Comparison of ENCODE assay signal across 1 cellular context in genomic region chr18:34928068-34928753, GRCh38.
A peak's percentile ranks its signal among the peaks of the same experiment; 100 is the strongest.
TF ChIP-seq lines count a peak whose summit lies in the region.

No MANE protein-coding gene starts in this region.

TF ChIP-seq in HepG2, 621 proteins besides CTCF, POLR2A, EP300 and RAD21 (continued from another document and continues in another):
- no peak for TF ChIP-seq USF2 (IDR thresholded peaks at IDR 0.05; ENCODE audit: low read depth, low read length)
- TF ChIP-seq USF2 (CRISPR knock-in tag; IDR thresholded peaks at IDR 0.05; ENCODE audit: borderline replicate concordance): no peak
- no peak for TF ChIP-seq FOXA1 (IDR thresholded peaks at IDR 0.05)
- TF ChIP-seq FOXA1 (CRISPR knock-in tag; IDR thresholded peaks at IDR 0.05): peak; percentile 37
- 0 out of 2 replicates have a peak, but pooled peaks have one; percentile 39 for TF ChIP-seq ZNF724P (CRISPR knock-in tag; IDR thresholded peaks at IDR 0.05; ENCODE audit: borderline replicate concordance)
- TF ChIP-seq SNAI1 (CRISPR knock-in tag; IDR thresholded peaks at IDR 0.05; ENCODE audit: borderline replicate concordance): no peak
- TF ChIP-seq PTBP1 (IDR thresholded peaks at IDR 0.05; ENCODE audit: low read depth, low read length, poor library complexity, severe bottlenecking): no peak
- TF ChIP-seq, protein P1, sequence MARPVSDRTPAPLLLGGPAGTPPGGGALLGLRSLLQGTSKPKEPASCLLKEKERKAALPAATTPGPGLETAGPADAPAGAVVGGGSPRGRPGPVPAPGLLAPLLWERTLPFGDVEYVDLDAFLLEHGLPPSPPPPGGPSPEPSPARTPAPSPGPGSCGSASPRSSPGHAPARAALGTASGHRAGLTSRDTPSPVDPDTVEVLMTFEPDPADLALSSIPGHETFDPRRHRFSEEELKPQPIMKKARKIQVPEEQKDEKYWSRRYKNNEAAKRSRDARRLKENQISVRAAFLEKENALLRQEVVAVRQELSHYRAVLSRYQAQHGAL (CRISPR knock-in tag; IDR thresholded peaks at IDR 0.05; ENCODE audit: not compliant biosample characterization): no peak
- TF ChIP-seq ZNF207 (IDR thresholded peaks at IDR 0.05; ENCODE audit: borderline replicate concordance): no peak
- TF ChIP-seq ZNF253 (CRISPR knock-in tag; IDR thresholded peaks at IDR 0.05; ENCODE audit: borderline replicate concordance): no peak
- no peak for TF ChIP-seq ZNF770 (CRISPR knock-in tag; IDR thresholded peaks at IDR 0.05)
- TF ChIP-seq FOSL1 (CRISPR knock-in tag; IDR thresholded peaks at IDR 0.05; ENCODE audit: borderline replicate concordance): peak; percentile 63; the same call in 1 of the 2 replicates
- TF ChIP-seq ZNF674 (CRISPR knock-in tag; IDR thresholded peaks at IDR 0.05; ENCODE audit: low read depth): no peak
- TF ChIP-seq ZNF552 (CRISPR knock-in tag; IDR thresholded peaks at IDR 0.05; ENCODE audit: borderline replicate concordance): no peak
- TF ChIP-seq ZSCAN20 (CRISPR knock-in tag; IDR thresholded peaks at IDR 0.05; ENCODE audit: borderline replicate concordance): no peak
- 0 out of 2 replicates have a peak, but pooled peaks have one; percentile 0 for TF ChIP-seq ELF4 (CRISPR knock-in tag; IDR thresholded peaks at IDR 0.05; ENCODE audit: borderline replicate concordance)
- no peak for TF ChIP-seq HCFC1 (IDR thresholded peaks at IDR 0.05; ENCODE audit: low read depth, low read length)
- no peak for TF ChIP-seq ZNF879 (CRISPR knock-in tag; IDR thresholded peaks at IDR 0.05)
- TF ChIP-seq, protein P2, sequence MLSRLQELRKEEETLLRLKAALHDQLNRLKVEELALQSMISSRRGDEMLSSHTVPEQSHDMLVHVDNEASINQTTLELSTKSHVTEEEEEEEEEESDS (CRISPR knock-in tag; IDR thresholded peaks at IDR 0.05; ENCODE audit: borderline replicate concordance): peak; percentile 92; the same call in 1 of the 2 replicates
- TF ChIP-seq, protein P3, sequence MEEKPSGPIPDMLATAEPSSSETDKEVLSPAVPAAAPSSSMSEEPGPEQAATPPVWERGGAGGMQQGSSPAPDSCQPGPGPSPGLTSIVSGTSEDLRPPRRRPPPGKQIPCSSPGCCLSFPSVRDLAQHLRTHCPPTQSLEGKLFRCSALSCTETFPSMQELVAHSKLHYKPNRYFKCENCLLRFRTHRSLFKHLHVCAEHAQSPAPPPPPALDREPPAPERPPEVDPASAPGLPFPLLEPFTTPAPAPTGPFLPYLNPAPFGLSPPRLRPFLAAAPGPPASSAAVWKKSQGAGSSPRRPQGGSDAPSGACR (CRISPR knock-in tag; IDR thresholded peaks at IDR 0.05): no peak
- peak; percentile 93 for TF ChIP-seq FOSL2 (CRISPR knock-in tag; IDR thresholded peaks at IDR 0.05)
- TF ChIP-seq MEF2D (CRISPR knock-in tag; IDR thresholded peaks at IDR 0.05): peak; percentile 75
- no peak for TF ChIP-seq ATRX (CRISPR knock-in tag; IDR thresholded peaks at IDR 0.05; ENCODE audit: borderline replicate concordance)
- no peak for TF ChIP-seq YY1 (IDR thresholded peaks at IDR 0.05; ENCODE audit: insufficient read depth, insufficient replicate concordance, low read depth, low read length)
- no peak for TF ChIP-seq ZNF564 (CRISPR knock-in tag; IDR thresholded peaks at IDR 0.05)
- no peak for TF ChIP-seq ARNT (IDR thresholded peaks at IDR 0.05)
- no peak for TF ChIP-seq ZNF557 (CRISPR knock-in tag; IDR thresholded peaks at IDR 0.05)
- TF ChIP-seq ISL2 (CRISPR knock-in tag; IDR thresholded peaks at IDR 0.05): no peak
- no peak for TF ChIP-seq KLF15 (CRISPR knock-in tag; IDR thresholded peaks at IDR 0.05; ENCODE audit: borderline replicate concordance)
- TF ChIP-seq SMYD3 (CRISPR knock-in tag; IDR thresholded peaks at IDR 0.05): no peak
- TF ChIP-seq PITX1 (CRISPR knock-in tag; IDR thresholded peaks at IDR 0.05): peak; percentile 81
- TF ChIP-seq EEA1 (CRISPR knock-in tag; IDR thresholded peaks at IDR 0.05; ENCODE audit: borderline replicate concordance): no peak
- TF ChIP-seq NR2F1 (CRISPR knock-in tag; IDR thresholded peaks at IDR 0.05): peak; percentile 97
- no peak for TF ChIP-seq MAZ (IDR thresholded peaks at IDR 0.05; ENCODE audit: borderline replicate concordance, low read depth, low read length)
- no peak for TF ChIP-seq MAZ (CRISPR knock-in tag; IDR thresholded peaks at IDR 0.05; ENCODE audit: low read depth)
- TF ChIP-seq EED (CRISPR knock-in tag; IDR thresholded peaks at IDR 0.05): no peak
- TF ChIP-seq, protein P4, sequence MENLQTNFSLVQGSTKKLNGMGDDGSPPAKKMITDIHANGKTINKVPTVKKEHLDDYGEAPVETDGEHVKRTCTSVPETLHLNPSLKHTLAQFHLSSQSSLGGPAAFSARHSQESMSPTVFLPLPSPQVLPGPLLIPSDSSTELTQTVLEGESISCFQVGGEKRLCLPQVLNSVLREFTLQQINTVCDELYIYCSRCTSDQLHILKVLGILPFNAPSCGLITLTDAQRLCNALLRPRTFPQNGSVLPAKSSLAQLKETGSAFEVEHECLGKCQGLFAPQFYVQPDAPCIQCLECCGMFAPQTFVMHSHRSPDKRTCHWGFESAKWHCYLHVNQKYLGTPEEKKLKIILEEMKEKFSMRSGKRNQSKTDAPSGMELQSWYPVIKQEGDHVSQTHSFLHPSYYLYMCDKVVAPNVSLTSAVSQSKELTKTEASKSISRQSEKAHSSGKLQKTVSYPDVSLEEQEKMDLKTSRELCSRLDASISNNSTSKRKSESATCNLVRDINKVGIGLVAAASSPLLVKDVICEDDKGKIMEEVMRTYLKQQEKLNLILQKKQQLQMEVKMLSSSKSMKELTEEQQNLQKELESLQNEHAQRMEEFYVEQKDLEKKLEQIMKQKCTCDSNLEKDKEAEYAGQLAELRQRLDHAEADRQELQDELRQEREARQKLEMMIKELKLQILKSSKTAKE (CRISPR knock-in tag; IDR thresholded peaks at IDR 0.05; ENCODE audit: borderline replicate concordance): no peak
- TF ChIP-seq ZNF746 (CRISPR knock-in tag; IDR thresholded peaks at IDR 0.05): no peak
- TF ChIP-seq CREB1 (IDR thresholded peaks at IDR 0.05): peak; percentile 71
- peak; percentile 79 for TF ChIP-seq CREB1 (CRISPR knock-in tag; IDR thresholded peaks at IDR 0.05)
- TF ChIP-seq SP1 (IDR thresholded peaks at IDR 0.05): no peak
- no peak for TF ChIP-seq SP1 (CRISPR knock-in tag; IDR thresholded peaks at IDR 0.05)
- TF ChIP-seq ADNP (CRISPR knock-in tag; IDR thresholded peaks at IDR 0.05): no peak
- TF ChIP-seq, protein P5, sequence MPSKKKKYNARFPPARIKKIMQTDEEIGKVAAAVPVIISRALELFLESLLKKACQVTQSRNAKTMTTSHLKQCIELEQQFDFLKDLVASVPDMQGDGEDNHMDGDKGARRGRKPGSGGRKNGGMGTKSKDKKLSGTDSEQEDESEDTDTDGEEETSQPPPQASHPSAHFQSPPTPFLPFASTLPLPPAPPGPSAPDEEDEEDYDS (CRISPR knock-in tag; IDR thresholded peaks at IDR 0.05): peak; percentile 72
- TF ChIP-seq PRDM10 (CRISPR knock-in tag; IDR thresholded peaks at IDR 0.05; ENCODE audit: low read depth): no peak
- TF ChIP-seq ATAD3A (CRISPR knock-in tag; IDR thresholded peaks at IDR 0.05): no peak
- TF ChIP-seq, protein P6, sequence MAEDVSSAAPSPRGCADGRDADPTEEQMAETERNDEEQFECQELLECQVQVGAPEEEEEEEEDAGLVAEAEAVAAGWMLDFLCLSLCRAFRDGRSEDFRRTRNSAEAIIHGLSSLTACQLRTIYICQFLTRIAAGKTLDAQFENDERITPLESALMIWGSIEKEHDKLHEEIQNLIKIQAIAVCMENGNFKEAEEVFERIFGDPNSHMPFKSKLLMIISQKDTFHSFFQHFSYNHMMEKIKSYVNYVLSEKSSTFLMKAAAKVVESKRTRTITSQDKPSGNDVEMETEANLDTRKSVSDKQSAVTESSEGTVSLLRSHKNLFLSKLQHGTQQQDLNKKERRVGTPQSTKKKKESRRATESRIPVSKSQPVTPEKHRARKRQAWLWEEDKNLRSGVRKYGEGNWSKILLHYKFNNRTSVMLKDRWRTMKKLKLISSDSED (CRISPR knock-in tag; IDR thresholded peaks at IDR 0.05): no peak
- TF ChIP-seq GLI4 (CRISPR knock-in tag; IDR thresholded peaks at IDR 0.05; ENCODE audit: borderline replicate concordance): no peak
